13 cellular contexts compared by ENCODE assay signal in the genomic region with DNA sequence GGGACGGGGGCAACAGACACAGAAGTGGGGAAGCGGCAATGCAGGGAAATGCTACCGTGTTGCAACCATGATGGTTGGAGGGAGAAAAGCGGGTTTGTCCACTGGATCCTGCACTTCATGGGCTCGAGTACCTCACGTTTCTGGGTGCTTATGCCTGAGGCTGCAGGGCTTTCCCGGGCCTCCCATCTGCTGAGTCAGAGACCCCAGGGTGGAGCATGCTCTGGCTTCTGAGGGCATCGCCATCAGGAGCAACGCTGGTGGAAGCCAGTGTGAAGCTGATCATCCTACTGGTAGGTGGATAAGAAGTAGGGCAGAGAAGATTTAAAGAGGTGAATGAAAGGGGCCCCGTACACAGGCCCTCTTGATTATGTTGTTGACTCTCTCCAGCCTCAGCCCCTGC. TPM values are rescaled to one million over a fixed set of nuclear protein-coding genes. Genes with fewer than 3 reads are reported as not detected.
"Had no signal": no experiment of that assay in that cellular context is flagged by ENCODE, and none has a peak within 500 bp of the region (broad histone marks: within the 10 kb centered on the region; RNA-seq: fewer than 3 reads in every experiment).

No MANE protein-coding gene starts in this region.

- H3K4me3 ChIP-seq: esophagus muscularis mucosa, mucosa of descending colon, stomach had no signal

- ATAC-seq: mucosa of descending colon; natural killer cell treated with Interleukin-12 subunit alpha and Interleukin-12 subunit beta and Interleukin-15 and Interleukin-18, amount 100 ng/mL, for 72 hours had no signal

- H3K27me3 ChIP-seq: esophagus muscularis mucosa had no signal

- H3K27ac Mint-ChIP-seq: natural killer cell treated with Interleukin-12 subunit alpha and Interleukin-12 subunit beta and Interleukin-15 and Interleukin-18, amount 100 ng/mL, for 72 hours had no signal

- H3K4me3 Mint-ChIP-seq: natural killer cell treated with Interleukin-12 subunit alpha and Interleukin-12 subunit beta and Interleukin-15 and Interleukin-18, amount 100 ng/mL, for 72 hours had no signal

- H3K36me3 ChIP-seq: esophagus muscularis mucosa, stomach had no signal

- DNase-seq: effector memory CD4-positive, alpha-beta T cell; kidney glomerular epithelial cell; mucosa of descending colon; posterior cingulate gyrus; small intestine; stimulated activated CD4-positive, alpha-beta T cell treated with anti-CD3 and anti-CD28 coated beads, Interleukin-12 subunit alpha, Interleukin-12 subunit beta, amount 100 ng/mL, for 4 hours; stimulated activated naive CD4-positive, alpha-beta T cell; stomach; substantia nigra; trophoblast cell had no signal

- H3K27ac ChIP-seq: esophagus muscularis mucosa, stomach had no signal

RNA-seq across cellular contexts. Expression of a gene that starts 5.0 kb away (rescaled TPM):
- total RNA-seq: natural killer cell treated with Interleukin-12 subunit alpha and Interleukin-12 subunit beta and Interleukin-15 and Interleukin-18, amount 100 ng/mL, for 72 hours; pulmonary artery endothelial cell had no signal
